In genomic region chr2:73925853-73926492, GRCh38 we compare ENCODE assay signal across 9 cellular contexts. TPM values are rescaled to one million over a fixed set of nuclear protein-coding genes. Genes with fewer than 3 reads are reported as not detected.
A peak's percentile ranks its signal among the peaks of the same experiment; 100 is the strongest.
DNase-seq lines count a peak whose midpoint lies in the region; ATAC-seq and TF ChIP-seq lines count a peak whose summit lies in the region.
"Had no signal": no experiment of that assay in that cellular context is flagged by ENCODE, and none has a peak within 500 bp of the region (broad histone marks: within the 10 kb centered on the region; RNA-seq: fewer than 3 reads in every experiment).

No MANE protein-coding gene starts in this region.

- H3K27me3 Mint-ChIP-seq in CD4-positive, alpha-beta memory T cell = no peaks in the 10 kb centered on the region
- H3K27me3 Mint-ChIP-seq in chondrocyte (ENCODE audit: low read depth) (no peaks in the 10 kb centered on the region), natural killer cell (ENCODE audit: low read depth in 2 of 2) (peaks cover 0 to 2% of the 10 kb centered on the region in 2 donors)

- TF ChIP-seq CTCF in Loucy (conservative IDR thresholded peaks at IDR 0.05; ENCODE audit: low read length) = no peak
- TF ChIP-seq CTCF in chondrocyte (IDR thresholded peaks at IDR 0.05) = no peak
- TF ChIP-seq CTCF in natural killer cell (IDR thresholded peaks at IDR 0.05) = no peak

- H3K9me2 ChIP-seq in Loucy (replicated peaks; ENCODE audit: low read depth, low read length) = no peaks in the 10 kb centered on the region

- peaks cover 32 to 48% (median 38%) of the 10 kb centered on the region in 4 donors for H3K4me1 Mint-ChIP-seq in CD4-positive, alpha-beta memory T cell
- H3K4me1 Mint-ChIP-seq in chondrocyte (ENCODE audit: low read depth) (peaks cover 35% of the 10 kb centered on the region), natural killer cell (peaks cover 27 to 36% of the 10 kb centered on the region in 2 donors)

- peak overlapping the region; percentile 74 to 95 (median 86) for H3K4me3 Mint-ChIP-seq in CD4-positive, alpha-beta memory T cell
- H3K4me3 Mint-ChIP-seq in chondrocyte (ENCODE audit: unreplicated experiment) = peak overlapping the region; percentile 88
- peak overlapping the region; percentile 80 for H3K4me3 Mint-ChIP-seq in natural killer cell

- no peak for ATAC-seq in natural killer cell
- ATAC-seq in HG02588 (IDR thresholded peaks at IDR 0.05; ENCODE audit: unreplicated experiment) = no peak

- no peaks in the 10 kb centered on the region; the same call in 1 of the 2 replicates for H3F3A ChIP-seq in Loucy (ENCODE audit: low read depth)

- peak overlapping the region; percentile 87 for H3K4me2 ChIP-seq in Loucy (ENCODE audit: low read depth, low read length, poor library complexity, severe bottlenecking)

- H3K27ac ChIP-seq in CD4-positive, alpha-beta memory T cell (ENCODE audit: low read depth, low read length) = peak overlapping the region; percentile 97

- POLR2A ChIA-PET in CD4-positive, alpha-beta memory T cell (lab: Charles Lee; ENCODE audit: partially characterized antibody) = interaction anchor here (1.4 to 1.6 kb wide), 2 partner anchors 195 to 273 kb away, joined by 4 to 5 read pairs; partner anchors contain the start of gene MTHFD2

- CTCF ChIA-PET in CD4-positive, alpha-beta memory T cell (lab: Charles Lee; ENCODE audit: partially characterized antibody) = interaction anchor here (1.7 kb wide), 1 partner anchor 18 kb away, joined by 6 read pairs; no protein-coding TSS in a partner anchor

- H3K36me3 ChIP-seq in CD4-positive, alpha-beta memory T cell (ENCODE audit: insufficient read depth, low read length) = no peaks in the 10 kb centered on the region
- no peaks in the 10 kb centered on the region for H3K36me3 ChIP-seq in Loucy (ENCODE audit: insufficient read depth, low read length)

- peak overlapping the region; percentile 86 to 99 (median 98) for H3K27ac Mint-ChIP-seq in CD4-positive, alpha-beta memory T cell
- peak overlapping the region; percentile 62 for H3K27ac Mint-ChIP-seq in chondrocyte (ENCODE audit: unreplicated experiment)
- H3K27ac Mint-ChIP-seq in natural killer cell = peak overlapping the region; percentile 95 to 96

- H3K9me3 Mint-ChIP-seq in CD4-positive, alpha-beta memory T cell = peaks cover 0 to 1% (median 0%) of the 10 kb centered on the region in 8 donors
- H3K9me3 Mint-ChIP-seq in chondrocyte (ENCODE audit: low read depth) = no peaks in the 10 kb centered on the region
- no peaks in the 10 kb centered on the region for H3K9me3 Mint-ChIP-seq in natural killer cell

- H4K20me1 ChIP-seq in Loucy (ENCODE audit: insufficient read depth, low read length, poor library complexity, severe bottlenecking) = peaks cover 28% of the 10 kb centered on the region

- H3K4me1 ChIP-seq in CD4-positive, alpha-beta memory T cell (ENCODE audit: insufficient read depth, low read length) = peaks cover 42% of the 10 kb centered on the region
- peaks cover 46% of the 10 kb centered on the region for H3K4me1 ChIP-seq in Loucy (ENCODE audit: insufficient read depth, low read length, poor library complexity, severe bottlenecking)

- H3K27me3 ChIP-seq in CD4-positive, alpha-beta memory T cell (ENCODE audit: insufficient read depth, low read length) = no peaks in the 10 kb centered on the region
- no peaks in the 10 kb centered on the region for H3K27me3 ChIP-seq in Loucy (ENCODE audit: insufficient read depth, low read length, poor library complexity, severe bottlenecking)

- peak overlapping the region; percentile 85 for H3K9ac ChIP-seq in Loucy (ENCODE audit: low read depth, low read length, poor library complexity, severe bottlenecking)

- DNase-seq in CD4-positive, alpha-beta memory T cell = no peak
- DNase-seq in chondrocyte (ENCODE audit: low spot score) (no peak), natural killer cell (no peak), posterior cingulate gyrus (no peak), GOT3 (lab: John Stamatoyannopoulos, UW) (no peak), iPS-NIHi7 (ENCODE audit: extremely low spot score) (no peak)

- intact Hi-C loops in CD4-positive, alpha-beta memory T cell (cut with micrococcal nuclease) = loop anchor here (1.0 to 10.0 kb wide), 9 partner anchors 60 to 603 kb away; partner anchors contain the start of genes AUP1, C2orf81, HTRA2 and INO80B
- intact Hi-C loops in natural killer cell (cut with micrococcal nuclease) (loop anchor here (1.0 to 2.0 kb wide), 3 partner anchors 59 to 107 kb away; partner anchors contain the start of genes STAMBP and TET3), posterior cingulate gyrus (cut with DNase I) (loop anchor here (5.0 to 10.0 kb wide), 2 partner anchors 89 to 199 kb away; no protein-coding TSS in a partner anchor)

- no peak overlapping the region for H2AFZ ChIP-seq in Loucy (ENCODE audit: low read length)

- H3K79me2 ChIP-seq in Loucy (ENCODE audit: insufficient read depth, low read length) = peaks cover 44% of the 10 kb centered on the region

- H3K4me3 ChIP-seq in CD4-positive, alpha-beta memory T cell (ENCODE audit: low read length in 2 of 2) = peak overlapping the region in 1 of 2 donors; percentile 72
- peak overlapping the region; percentile 76 for H3K4me3 ChIP-seq in Loucy (ENCODE audit: low read length, poor library complexity, severe bottlenecking)

- H3K36me3 Mint-ChIP-seq in CD4-positive, alpha-beta memory T cell = peaks cover 0 to 14% of the 10 kb centered on the region in 2 donors
- H3K36me3 Mint-ChIP-seq in chondrocyte (ENCODE audit: low read depth) (peaks cover 3% of the 10 kb centered on the region), natural killer cell (no peaks in the 10 kb centered on the region)

- no peaks in the 10 kb centered on the region for H3K9me3 ChIP-seq in CD4-positive, alpha-beta memory T cell (ENCODE audit: control insufficient read depth in 1 of 2, low read length in 2 of 2)
- H3K9me3 ChIP-seq in Loucy (ENCODE audit: insufficient read depth, low read depth, low read length) = no peaks in the 10 kb centered on the region

RNA-seq across cellular contexts. Expression of gene DGUOK, which starts 0.7 kb away (rescaled TPM):
- total RNA-seq in CD4-positive, alpha-beta memory T cell = 10 to 100 TPM; 52.2 to 55.5 TPM
- 100 to 1,000 TPM; 185 to 199 TPM for polyA plus RNA-seq in CD4-positive, alpha-beta memory T cell
- 58.1 to 60.8 TPM (median 58.9 TPM) in 3 replicates for total RNA-seq in chondrocyte
- total RNA-seq in natural killer cell = 10 to 100 TPM; 47.6 to 56.8 (median 54.8) TPM

RNA-seq across cellular contexts. Expression of gene ACTG2, which starts 33.2 kb away (rescaled TPM):
- total RNA-seq in CD4-positive, alpha-beta memory T cell = not detected
- not detected for polyA plus RNA-seq in CD4-positive, alpha-beta memory T cell
- total RNA-seq in chondrocyte = 173 to 1,480 TPM (median 1,439 TPM) in 3 replicates
- total RNA-seq in natural killer cell = not detected
- total RNA-seq: pulmonary artery endothelial cell had no signal

RNA-seq across cellular contexts. Expression of gene TET3, which starts 58.7 kb away (rescaled TPM):
- total RNA-seq in CD4-positive, alpha-beta memory T cell = 10 to 100 TPM; 18.2 to 19.4 TPM
- under 1 TPM; 0.03 to 0.57 TPM for polyA plus RNA-seq in CD4-positive, alpha-beta memory T cell
- total RNA-seq in chondrocyte = 13.1 to 32.2 TPM (median 31.8 TPM) in 3 replicates
- total RNA-seq in natural killer cell = 10 to 100 TPM; 40.0 to 47.9 (median 45.3) TPM

Comparison
In these comparisons a context has a peak if more than half of its experiments do, and no peak if none do; other contexts are left out.
1. RNA of gene ACTG2, which starts 33.2 kb away (total RNA-seq): 173 to 1,480 TPM in chondrocyte; not detected in CD4-positive, alpha-beta memory T cell and not detected in natural killer cell; every median in the first group is over 100 times any median in the second.
2. Peak in every context shown above with its lines, with median percentiles within 50 percentile points of each other: H3K27ac Mint-ChIP-seq and H3K4me3 Mint-ChIP-seq.